Comparison of ENCODE assay signal across 19 cellular contexts in genomic region chr3:152865675-152866074, GRCh38. TPM values are rescaled to one million over a fixed set of nuclear protein-coding genes. Genes with fewer than 3 reads are reported as not detected.
"Had no signal": no experiment of that assay in that cellular context is flagged by ENCODE, and none has a peak within 500 bp of the region (broad histone marks: within the 10 kb centered on the region; RNA-seq: fewer than 3 reads in every experiment).

No MANE protein-coding gene starts in this region.

- H3K9me3 ChIP-seq: spleen had no signal

- H3K4me1 Mint-ChIP-seq: activated CD4-positive, alpha-beta memory T cell treated with anti-CD3 and anti-CD28 coated beads, Interleukin-2, amount 10 ng/mL, durations not matched to agents 7 days and 5 days; activated naive CD8-positive, alpha-beta T cell treated with anti-CD3 and anti-CD28 coated beads for 36 hours; activated T-helper 17 cell treated with anti-CD3 and anti-CD28 coated beads, Interleukin-2, amount 50 U/mL, for 72 hours had no signal

- H3K36me3 ChIP-seq: spleen had no signal

- H3K9me3 Mint-ChIP-seq: activated CD4-positive, alpha-beta memory T cell treated with anti-CD3 and anti-CD28 coated beads, Interleukin-2, amount 10 ng/mL, durations not matched to agents 7 days and 5 days; activated naive CD8-positive, alpha-beta T cell treated with anti-CD3 and anti-CD28 coated beads for 36 hours; activated T-helper 17 cell treated with anti-CD3 and anti-CD28 coated beads, Interleukin-2, amount 50 U/mL, for 72 hours had no signal

- H3K27ac Mint-ChIP-seq: activated CD4-positive, alpha-beta memory T cell treated with anti-CD3 and anti-CD28 coated beads, Interleukin-2, amount 10 ng/mL, durations not matched to agents 7 days and 5 days; activated naive CD8-positive, alpha-beta T cell treated with anti-CD3 and anti-CD28 coated beads for 36 hours; activated T-helper 17 cell treated with anti-CD3 and anti-CD28 coated beads, Interleukin-2, amount 50 U/mL, for 72 hours had no signal

- DNase-seq: activated CD4-positive, alpha-beta memory T cell treated with anti-CD3 and anti-CD28 coated beads, Interleukin-2, amount 10 ng/mL, durations not matched to agents 7 days and 5 days; activated CD4-positive, alpha-beta T cell treated with anti-CD3 and anti-CD28 coated beads for 48 hours; activated CD4-positive, CD25-positive, alpha-beta regulatory T cell; activated naive CD4-positive, alpha-beta T cell; activated naive CD8-positive, alpha-beta T cell treated with anti-CD3 and anti-CD28 coated beads for 36 hours; activated T-cell treated with anti-CD3 and anti-CD28 coated beads, Interleukin-2, amount 50 U/mL, for 1 hour; amniotic stem cell; dermis blood vessel endothelial cell; effector memory CD4-positive, alpha-beta T cell; head of caudate nucleus; kidney; occipital lobe; retina; spleen; stimulated activated CD8-positive, alpha-beta memory T cell treated with anti-CD3 and anti-CD28 coated beads, Interleukin-4, amount 100 ng/mL, for 48 hours; stimulated activated naive CD4-positive, alpha-beta T cell had no signal

- H3K27me3 ChIP-seq: spleen had no signal

- ATAC-seq: activated T-helper 17 cell treated with anti-CD3 and anti-CD28 coated beads, Interleukin-2, amount 50 U/mL, for 72 hours; left lobe of liver had no signal

- H3K36me3 Mint-ChIP-seq: activated naive CD8-positive, alpha-beta T cell treated with anti-CD3 and anti-CD28 coated beads for 36 hours had no signal

- H3K4me3 Mint-ChIP-seq: activated CD4-positive, alpha-beta memory T cell treated with anti-CD3 and anti-CD28 coated beads, Interleukin-2, amount 10 ng/mL, durations not matched to agents 7 days and 5 days; activated naive CD8-positive, alpha-beta T cell treated with anti-CD3 and anti-CD28 coated beads for 36 hours; activated T-helper 17 cell treated with anti-CD3 and anti-CD28 coated beads, Interleukin-2, amount 50 U/mL, for 72 hours had no signal

- H3K27me3 Mint-ChIP-seq: activated CD4-positive, alpha-beta memory T cell treated with anti-CD3 and anti-CD28 coated beads, Interleukin-2, amount 10 ng/mL, durations not matched to agents 7 days and 5 days had no signal

- H3K4me3 ChIP-seq: spleen had no signal

- H3K4me1 ChIP-seq: spleen had no signal

RNA-seq across cellular contexts. Expression of gene P2RY1, which starts 30.7 kb away (rescaled TPM):
- total RNA-seq: myocyte had no signal
